Comparison of ENCODE assay signal across 32 cellular contexts in genomic region chr10:91662993-91663392, GRCh38. TPM values are rescaled to one million over a fixed set of nuclear protein-coding genes. Genes with fewer than 3 reads are reported as not detected.
"Had no signal": no experiment of that assay in that cellular context is flagged by ENCODE, and none has a peak within 500 bp of the region (broad histone marks: within the 10 kb centered on the region; RNA-seq: fewer than 3 reads in every experiment).

No MANE protein-coding gene starts in this region.

- FAIRE-seq: astrocyte had no signal

- H3K4me3 ChIP-seq: adrenal gland, ascending aorta, body of pancreas, breast epithelium, cardiac muscle cell had no signal

- DNase-seq: activated effector memory CD4-positive, alpha-beta T cell treated with anti-CD3 and anti-CD28 coated beads, Interleukin-2, amount 50 U/mL, for 16 hours; activated effector memory CD4-positive, alpha-beta T cell treated with Interleukin-2 at 50 U/mL for 16 hours; activated gamma-delta T cell; activated gamma-delta T cell treated with Interleukin-2 at 50 U/mL for 16 hours; activated naive CD4-positive, alpha-beta T cell; activated naive CD4-positive, alpha-beta T cell treated with anti-CD3 and anti-CD28 coated beads for 36 hours; activated naive CD4-positive, alpha-beta T cell treated with anti-CD3 and anti-CD28 coated beads, Interleukin-2, amount 10 ng/mL, durations not matched to agents 7 days and 5 days; activated naive CD4-positive, alpha-beta T cell treated with anti-CD3 and anti-CD28 coated beads, Interleukin-2, amount 50 U/mL, for 16 hours; activated naive CD4-positive, alpha-beta T cell treated with Interleukin-2 at 50 U/mL for 16 hours; activated naive CD8-positive, alpha-beta T cell treated with anti-CD3 and anti-CD28 coated beads for 36 hours; activated naive CD8-positive, alpha-beta T cell treated with anti-CD3 and anti-CD28 coated beads, Interleukin-2, amount 10 ng/mL, durations not matched to agents 7 days and 5 days; activated naive CD8-positive, alpha-beta T cell treated with anti-CD3 and anti-CD28 coated beads, Interleukin-2, amount 50 U/mL, for 24 hours; activated T-cell treated with anti-CD3 and anti-CD28 coated beads, Interleukin-2, amount 50 U/mL, for 4 hours; activated T-cell treated with anti-CD3 and anti-CD28 coated beads, Interleukin-2, amount 50 U/mL, for 48 hours; activated T-cell treated with anti-CD3 and anti-CD28 coated beads, Interleukin-2, amount 50 U/mL, for 72 hours; adrenal gland; amniotic stem cell; amygdala; anterior cingulate cortex; aorta; body of pancreas; brain microvascular endothelial cell; caudate nucleus; central memory CD4-positive, alpha-beta T cell; cerebellar nuclear complex had no signal

- H3K27ac ChIP-seq: adrenal gland, ascending aorta, body of pancreas, brain microvascular endothelial cell, breast epithelium, cardiac muscle cell had no signal

- ATAC-seq: activated naive CD4-positive, alpha-beta T cell treated with anti-CD3 and anti-CD28 coated beads, Interleukin-2, amount 50 U/mL, for 72 hours; activated naive CD8-positive, alpha-beta T cell treated with anti-CD3 and anti-CD28 coated beads, Interleukin-2, amount 50 U/mL, for 24 hours; activated T-cell treated with anti-CD3 and anti-CD28 coated beads, Interleukin-2, amount 50 U/mL, for 4 hours; activated T-cell treated with anti-CD3 and anti-CD28 coated beads, Interleukin-2, amount 50 U/mL, for 72 hours; activated T-helper 17 cell treated with anti-CD3 and anti-CD28 coated beads, Interleukin-2, amount 50 U/mL, for 72 hours; body of pancreas had no signal

- H3K9me3 ChIP-seq: adrenal gland, ascending aorta, body of pancreas, breast epithelium had no signal

- H3K27me3 ChIP-seq: adrenal gland, ascending aorta, body of pancreas, brain microvascular endothelial cell, breast epithelium, cardiac muscle cell had no signal

- H3K36me3 ChIP-seq: adrenal gland, ascending aorta, brain microvascular endothelial cell, breast epithelium, cardiac muscle cell had no signal

- H3K4me1 ChIP-seq: adrenal gland, ascending aorta, body of pancreas, breast epithelium had no signal

RNA-seq across cellular contexts. Expression of gene PPP1R3C, which starts 30.1 kb away (rescaled TPM):
- total RNA-seq: activated T-helper 1 cell treated with anti-CD3 and anti-CD28 coated beads, Interleukin-12 subunit alpha, Interleukin-12 subunit beta, Interleukin-2, Interleukin-4 antibody, amounts not matched to agents 30 ng/mL and 10 ng/mL and 1 ng/mL, durations not matched to agents 14 hours and 24 hours and 36 hours had no signal
